23 cellular contexts compared by ENCODE assay signal in the genomic region with DNA sequence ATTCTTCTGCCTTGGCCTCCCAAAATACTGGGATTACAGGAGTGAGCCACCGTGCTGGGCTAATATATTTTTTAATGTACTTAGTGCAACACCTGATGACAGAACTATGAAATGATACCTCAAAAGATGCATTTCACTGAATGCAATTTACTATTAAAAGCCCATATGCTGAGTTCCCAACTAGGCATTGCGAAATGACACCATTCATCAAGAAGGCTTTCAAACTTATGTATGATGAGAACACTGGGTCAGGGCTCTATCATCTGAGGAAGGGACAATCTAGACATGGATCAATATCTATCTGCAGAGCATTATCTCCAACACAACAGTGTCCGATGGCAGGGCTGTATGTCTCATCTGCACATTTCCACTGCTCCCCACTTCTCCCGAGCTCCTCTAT.
"Had no signal": no experiment of that assay in that cellular context is flagged by ENCODE, and none has a peak within 500 bp of the region (broad histone marks: within the 10 kb centered on the region; RNA-seq: fewer than 3 reads in every experiment).

No MANE protein-coding gene starts in this region.

- H3K4me1 ChIP-seq: gastrocnemius medialis, psoas muscle, sigmoid colon, testis, tibial nerve had no signal

- H3K9me3 Mint-ChIP-seq: naive B cell; nephron; stimulated activated naive B cell treated with anti-CD40 and anti-IgM and Interleukin-4, amounts not matched to agents 10 μg/mL and 1 μg/mL and 100 μg/mL, for 72 hours; stimulated activated naive CD8-positive, alpha-beta T cell treated with anti-CD3 and anti-CD28 coated beads, Interleukin-15, amount 100 ng/mL, for 72 hours had no signal

- DNase-seq: cortex of kidney; effector memory CD4-positive, alpha-beta T cell; gastrocnemius medialis; heart right ventricle; hypothalamus; kidney glomerular epithelial cell; mesendoderm; naive B cell; psoas muscle; retina; sigmoid colon; stimulated activated CD4-positive, alpha-beta T cell treated with anti-CD3 and anti-CD28 coated beads, Interleukin-2, amount 100 ng/mL, for 24 hours; stimulated activated CD4-positive, alpha-beta T cell treated with anti-CD3 and anti-CD28 coated beads, Interleukin-4, amount 100 ng/mL, for 4 hours; stimulated activated naive B cell treated with anti-CD40 and anti-IgM and Interleukin-4, amounts not matched to agents 10 μg/mL and 1 μg/mL and 100 μg/mL, for 72 hours; stimulated activated naive CD8-positive, alpha-beta T cell treated with anti-CD3 and anti-CD28 coated beads, Interleukin-15, amount 100 ng/mL, for 72 hours; testis had no signal

- H3K4me3 Mint-ChIP-seq: naive B cell; nephron; stimulated activated naive B cell treated with anti-CD40 and anti-IgM and Interleukin-4, amounts not matched to agents 10 μg/mL and 1 μg/mL and 100 μg/mL, for 72 hours; stimulated activated naive CD8-positive, alpha-beta T cell treated with anti-CD3 and anti-CD28 coated beads, Interleukin-15, amount 100 ng/mL, for 72 hours had no signal

- H3K27me3 Mint-ChIP-seq: naive B cell; stimulated activated naive B cell treated with anti-CD40 and anti-IgM and Interleukin-4, amounts not matched to agents 10 μg/mL and 1 μg/mL and 100 μg/mL, for 72 hours; stimulated activated naive CD8-positive, alpha-beta T cell treated with anti-CD3 and anti-CD28 coated beads, Interleukin-15, amount 100 ng/mL, for 72 hours had no signal

- H3K4me3 ChIP-seq: gastrocnemius medialis, heart right ventricle, psoas muscle, sigmoid colon, skin epidermis, testis, tibial nerve had no signal

- H3K36me3 ChIP-seq: gastrocnemius medialis, heart right ventricle, neutrophil, sigmoid colon, tibial nerve had no signal

- H3K36me3 Mint-ChIP-seq: naive B cell; stimulated activated naive B cell treated with anti-CD40 and anti-IgM and Interleukin-4, amounts not matched to agents 10 μg/mL and 1 μg/mL and 100 μg/mL, for 72 hours had no signal

- H3K27ac ChIP-seq: gastrocnemius medialis, heart right ventricle, neutrophil, psoas muscle, sigmoid colon, skin epidermis, testis, tibial nerve had no signal

- H3K27ac Mint-ChIP-seq: naive B cell; nephron; stimulated activated naive B cell treated with anti-CD40 and anti-IgM and Interleukin-4, amounts not matched to agents 10 μg/mL and 1 μg/mL and 100 μg/mL, for 72 hours; stimulated activated naive CD8-positive, alpha-beta T cell treated with anti-CD3 and anti-CD28 coated beads, Interleukin-15, amount 100 ng/mL, for 72 hours had no signal

- H3K27me3 ChIP-seq: gastrocnemius medialis, heart right ventricle, neutrophil, sigmoid colon, testis, tibial nerve had no signal

- FAIRE-seq: endometrium, islet of Langerhans had no signal

- H3K4me1 Mint-ChIP-seq: nephron had no signal

- H3K9me3 ChIP-seq: gastrocnemius medialis, heart right ventricle, neutrophil, psoas muscle, sigmoid colon, testis, tibial nerve had no signal

- ATAC-seq: esophagus mucosa; gastrocnemius medialis; heart right ventricle; psoas muscle; stimulated activated naive B cell treated with anti-CD40 and anti-IgM and Interleukin-4, amounts not matched to agents 10 μg/mL and 1 μg/mL and 100 μg/mL, for 72 hours; stimulated activated naive CD8-positive, alpha-beta T cell treated with anti-CD3 and anti-CD28 coated beads, Interleukin-15, amount 100 ng/mL, for 72 hours had no signal
